Comparison of ENCODE assay signal across 31 cellular contexts in genomic region chr2:146229513-146230155, GRCh38.
"Had no signal": no experiment of that assay in that cellular context is flagged by ENCODE, and none has a peak within 500 bp of the region (broad histone marks: within the 10 kb centered on the region; RNA-seq: fewer than 3 reads in every experiment).

No MANE protein-coding gene starts in this region.

- H2AFZ ChIP-seq: PC-9 had no signal

- ATAC-seq: activated CD4-positive, alpha-beta T cell treated with anti-CD3 and anti-CD28 coated beads for 36 hours; activated CD8-positive, alpha-beta T cell treated with anti-CD3 and anti-CD28 coated beads, Interleukin-2, amount 10 ng/mL, durations not matched to agents 7 days and 5 days; Right ventricle myocardium inferior had no signal

- H3K27ac Mint-ChIP-seq: activated CD4-positive, alpha-beta T cell treated with anti-CD3 and anti-CD28 coated beads for 36 hours; activated CD4-positive, alpha-beta T cell treated with anti-CD3 and anti-CD28 coated beads, Interleukin-2, amount 10 ng/mL, durations not matched to agents 7 days and 5 days; activated CD8-positive, alpha-beta T cell treated with anti-CD3 and anti-CD28 coated beads, Interleukin-2, amount 10 ng/mL, durations not matched to agents 7 days and 5 days; activated naive CD4-positive, alpha-beta T cell treated with anti-CD3 and anti-CD28 coated beads, Interleukin-2, amount 50 U/mL, for 24 hours; activated naive CD8-positive, alpha-beta T cell treated with anti-CD3 and anti-CD28 coated beads, Interleukin-2, amount 10 ng/mL, durations not matched to agents 7 days and 5 days; activated T-cell treated with anti-CD3 and anti-CD28 coated beads, Interleukin-2, amount 50 U/mL, for 24 hours; activated T-helper 2 cell treated with anti-CD3 and anti-CD28 coated beads, Interferon-gamma antibody, Interleukin-2, Interleukin-4, amounts not matched to agents 10 μg/mL and 5 μg/mL and 100 μg/mL, durations not matched to agents 14 hours and 24 hours and 36 hours; T-helper 1 cell treated with Interleukin-12 subunit alpha and Interleukin-12 subunit beta and Interleukin-4 antibody, amounts not matched to agents 30 μg/mL and 1 μg/mL, for 36 hours; T-helper 2 cell treated with Interferon-gamma antibody and Interleukin-4, amounts not matched to agents 5 μg/mL and 100 μg/mL, for 36 hours had no signal

- H3K4me3 Mint-ChIP-seq: activated CD4-positive, alpha-beta T cell treated with anti-CD3 and anti-CD28 coated beads for 36 hours; activated CD4-positive, alpha-beta T cell treated with anti-CD3 and anti-CD28 coated beads, Interleukin-2, amount 10 ng/mL, durations not matched to agents 7 days and 5 days; activated CD8-positive, alpha-beta T cell treated with anti-CD3 and anti-CD28 coated beads, Interleukin-2, amount 10 ng/mL, durations not matched to agents 7 days and 5 days; activated naive CD4-positive, alpha-beta T cell treated with anti-CD3 and anti-CD28 coated beads, Interleukin-2, amount 50 U/mL, for 24 hours; activated naive CD8-positive, alpha-beta T cell treated with anti-CD3 and anti-CD28 coated beads, Interleukin-2, amount 10 ng/mL, durations not matched to agents 7 days and 5 days; activated T-cell treated with anti-CD3 and anti-CD28 coated beads, Interleukin-2, amount 50 U/mL, for 24 hours; central memory CD8-positive, alpha-beta T cell; T-helper 1 cell treated with Interleukin-12 subunit alpha and Interleukin-12 subunit beta and Interleukin-4 antibody, amounts not matched to agents 30 μg/mL and 1 μg/mL, for 36 hours; T-helper 2 cell treated with Interferon-gamma antibody and Interleukin-4, amounts not matched to agents 5 μg/mL and 100 μg/mL, for 36 hours had no signal

- DNase-seq: activated CD4-positive, alpha-beta T cell treated with anti-CD3 and anti-CD28 coated beads for 36 hours; activated CD4-positive, alpha-beta T cell treated with anti-CD3 and anti-CD28 coated beads, Interleukin-2, amount 10 ng/mL, durations not matched to agents 7 days and 5 days; activated CD4-positive, alpha-beta T cell treated with anti-CD3 and anti-CD28 coated beads, Interleukin-2, amount 50 U/mL, for 48 hours; activated CD8-positive, alpha-beta T cell treated with anti-CD3 and anti-CD28 coated beads, Interleukin-2, amount 10 ng/mL, durations not matched to agents 7 days and 5 days; activated gamma-delta T cell; activated naive CD4-positive, alpha-beta T cell treated with Interleukin-2 at 50 U/mL for 16 hours; activated naive CD8-positive, alpha-beta T cell treated with anti-CD3 and anti-CD28 coated beads, Interleukin-2, amount 10 ng/mL, durations not matched to agents 7 days and 5 days; activated T-cell treated with anti-CD3 and anti-CD28 coated beads, Interleukin-2, amount 50 U/mL, for 24 hours; amygdala; MM.1S; NCI-H1092; NCI-H1436 treated with DMSO at 0.1 percent for 48 hours; NCI-H1694 treated with DMSO at 0.1 percent for 48 hours; NCI-H2029; NCI-H510A; NCI-H526; NCI-H748 treated with DMSO at 0.1 percent for 48 hours; NK-92 treated with Interleukin-12 subunit alpha and Interleukin-12 subunit beta, amount 100 ng/mL, for 24 hours; PC-9; SIG-M5 had no signal

- H3K9me3 Mint-ChIP-seq: activated CD4-positive, alpha-beta T cell treated with anti-CD3 and anti-CD28 coated beads, Interleukin-2, amount 10 ng/mL, durations not matched to agents 7 days and 5 days; activated T-helper 2 cell treated with anti-CD3 and anti-CD28 coated beads, Interferon-gamma antibody, Interleukin-2, Interleukin-4, amounts not matched to agents 10 μg/mL and 5 μg/mL and 100 μg/mL, durations not matched to agents 14 hours and 24 hours and 36 hours; T-helper 1 cell treated with Interleukin-12 subunit alpha and Interleukin-12 subunit beta and Interleukin-4 antibody, amounts not matched to agents 30 μg/mL and 1 μg/mL, for 36 hours; T-helper 2 cell treated with Interferon-gamma antibody and Interleukin-4, amounts not matched to agents 5 μg/mL and 100 μg/mL, for 36 hours had no signal

- H3K9me3 ChIP-seq: ascending aorta had no signal

- FAIRE-seq: RCC 7860, TTC549 had no signal

- H3K36me3 ChIP-seq: ascending aorta, cardiac muscle cell had no signal

- H3K36me3 Mint-ChIP-seq: activated naive CD4-positive, alpha-beta T cell treated with anti-CD3 and anti-CD28 coated beads, Interleukin-2, amount 50 U/mL, for 24 hours; activated naive CD8-positive, alpha-beta T cell treated with anti-CD3 and anti-CD28 coated beads, Interleukin-2, amount 10 ng/mL, durations not matched to agents 7 days and 5 days had no signal

- H3K27ac ChIP-seq: ascending aorta, cardiac muscle cell, PC-9, RWPE1 had no signal

- H3K27me3 Mint-ChIP-seq: activated CD4-positive, alpha-beta T cell treated with anti-CD3 and anti-CD28 coated beads for 36 hours; activated CD4-positive, alpha-beta T cell treated with anti-CD3 and anti-CD28 coated beads, Interleukin-2, amount 10 ng/mL, durations not matched to agents 7 days and 5 days; activated naive CD4-positive, alpha-beta T cell treated with anti-CD3 and anti-CD28 coated beads, Interleukin-2, amount 50 U/mL, for 24 hours; activated naive CD8-positive, alpha-beta T cell treated with anti-CD3 and anti-CD28 coated beads, Interleukin-2, amount 10 ng/mL, durations not matched to agents 7 days and 5 days; activated T-cell treated with anti-CD3 and anti-CD28 coated beads, Interleukin-2, amount 50 U/mL, for 24 hours; central memory CD8-positive, alpha-beta T cell had no signal

- H3K27me3 ChIP-seq: ascending aorta, cardiac muscle cell had no signal

- H3K4me3 ChIP-seq: ascending aorta, cardiac muscle cell, PC-9 had no signal

- H3K4me1 Mint-ChIP-seq: activated CD4-positive, alpha-beta T cell treated with anti-CD3 and anti-CD28 coated beads for 36 hours; activated CD4-positive, alpha-beta T cell treated with anti-CD3 and anti-CD28 coated beads, Interleukin-2, amount 10 ng/mL, durations not matched to agents 7 days and 5 days; activated naive CD4-positive, alpha-beta T cell treated with anti-CD3 and anti-CD28 coated beads, Interleukin-2, amount 50 U/mL, for 24 hours; central memory CD8-positive, alpha-beta T cell had no signal

- H3K4me1 ChIP-seq: ascending aorta had no signal

- H3K4me2 ChIP-seq: PC-9 had no signal
